In genomic region chr9:93909242-93909616, GRCh38 we compare ENCODE assay signal across 16 cellular contexts. TPM values are rescaled to one million over a fixed set of nuclear protein-coding genes. Genes with fewer than 3 reads are reported as not detected.
DNase-seq lines count a peak whose midpoint lies in the region; ATAC-seq and TF ChIP-seq lines count a peak whose summit lies in the region.
"Had no signal": no experiment of that assay in that cellular context is flagged by ENCODE, and none has a peak within 500 bp of the region (broad histone marks: within the 10 kb centered on the region; RNA-seq: fewer than 3 reads in every experiment).

No MANE protein-coding gene starts in this region.

- H3K4me1 Mint-ChIP-seq in nephron progenitor cell (peaks cover 40% of the 10 kb centered on the region), type B pancreatic cell (ENCODE audit: unreplicated experiment) (peaks cover 23% of the 10 kb centered on the region)
- H3K4me1 Mint-ChIP-seq in activated CD8-positive, alpha-beta T cell treated with anti-CD3 and anti-CD28 coated beads for 36 hours (ENCODE audit: low read depth): no peaks in the 10 kb centered on the region

- TF ChIP-seq CTCF in nephron progenitor cell (IDR thresholded peaks at IDR 0.05): no peak
- TF ChIP-seq CTCF in type B pancreatic cell (conservative IDR thresholded peaks at IDR 0.05): peak; percentile 42
- no peak for TF ChIP-seq CTCF in activated CD8-positive, alpha-beta T cell treated with anti-CD3 and anti-CD28 coated beads for 36 hours (IDR thresholded peaks at IDR 0.05)

- H3K4me3 Mint-ChIP-seq in nephron progenitor cell (no peak overlapping the region), type B pancreatic cell (peak overlapping the region; percentile 58)
- H3K4me3 Mint-ChIP-seq in activated CD8-positive, alpha-beta T cell treated with anti-CD3 and anti-CD28 coated beads for 36 hours: no peak overlapping the region
- H3K4me3 Mint-ChIP-seq: B cell had no signal

- H3K27me3 Mint-ChIP-seq in nephron progenitor cell (ENCODE audit: low read depth, poor library complexity): peaks cover 19% of the 10 kb centered on the region
- peaks cover 14% of the 10 kb centered on the region for H3K27me3 Mint-ChIP-seq in type B pancreatic cell
- H3K27me3 Mint-ChIP-seq in activated CD8-positive, alpha-beta T cell treated with anti-CD3 and anti-CD28 coated beads for 36 hours: peaks cover 10% of the 10 kb centered on the region

- intact Hi-C loops in Right ventricle myocardium superior (cut with DNase I) (no loop called here), Right ventricle myocardium inferior (cut with DNase I) (no loop called here)
- intact Hi-C loops in activated CD8-positive, alpha-beta T cell treated with anti-CD3 and anti-CD28 coated beads for 36 hours (cut with micrococcal nuclease): no loop called here

- POLR2A ChIA-PET in activated CD8-positive, alpha-beta T cell treated with anti-CD3 and anti-CD28 coated beads for 36 hours (lab: Charles Lee): no interaction called here

- H3K9me3 Mint-ChIP-seq in nephron progenitor cell (peaks cover 9% of the 10 kb centered on the region), type B pancreatic cell (peaks cover 5% of the 10 kb centered on the region)
- H3K9me3 Mint-ChIP-seq in activated CD8-positive, alpha-beta T cell treated with anti-CD3 and anti-CD28 coated beads for 36 hours: no peaks in the 10 kb centered on the region
- H3K9me3 Mint-ChIP-seq: CD14-positive monocyte had no signal

- ATAC-seq in Right ventricle myocardium superior (ENCODE audit: poor library complexity) (no peak), Right ventricle myocardium inferior (no peak)
- no peak for ATAC-seq in activated CD8-positive, alpha-beta T cell treated with anti-CD3 and anti-CD28 coated beads for 36 hours

- CTCF ChIA-PET in activated CD8-positive, alpha-beta T cell treated with anti-CD3 and anti-CD28 coated beads for 36 hours (lab: Charles Lee): interaction anchor here (1.2 kb wide), 1 partner anchor 228 kb away, joined by 3 read pairs; no protein-coding TSS in a partner anchor

- peak overlapping the region; percentile 69 for H3K27ac Mint-ChIP-seq in nephron progenitor cell
- H3K27ac Mint-ChIP-seq in type B pancreatic cell: peak overlapping the region; percentile 37
- H3K27ac Mint-ChIP-seq in activated CD8-positive, alpha-beta T cell treated with anti-CD3 and anti-CD28 coated beads for 36 hours: no peak overlapping the region
- H3K27ac Mint-ChIP-seq: B cell, CD14-positive monocyte had no signal

- peak; percentile 25 for DNase-seq in Right ventricle myocardium superior
- DNase-seq in Right ventricle myocardium inferior (ENCODE audit: missing footprints): no peak
- DNase-seq in NCI-H69 (lab: John Stamatoyannopoulos, UW): peak; percentile 19
- no peak for DNase-seq in nephron progenitor cell
- DNase-seq in type B pancreatic cell (ENCODE audit: extremely low spot score, unreplicated experiment): no peak
- DNase-seq in GF-D8 (lab: John Stamatoyannopoulos, UW): no peak
- DNase-seq in NCI-H2107 (lab: John Stamatoyannopoulos, UW): no peak
- no peak for DNase-seq in activated CD8-positive, alpha-beta T cell treated with anti-CD3 and anti-CD28 coated beads for 36 hours
- DNase-seq: DMS79, GOT3, Kasumi-1, NCI-H1694, NCI-H526 treated with DMSO at 0.1 percent for 48 hours, OCI-M1 had no signal

- H3K36me3 Mint-ChIP-seq in nephron progenitor cell (ENCODE audit: low read depth): no peaks in the 10 kb centered on the region
- H3K36me3 Mint-ChIP-seq in type B pancreatic cell: no peaks in the 10 kb centered on the region
- no peaks in the 10 kb centered on the region for H3K36me3 Mint-ChIP-seq in activated CD8-positive, alpha-beta T cell treated with anti-CD3 and anti-CD28 coated beads for 36 hours (ENCODE audit: low read depth)
- H3K36me3 Mint-ChIP-seq: CD14-positive monocyte had no signal

RNA-seq across cellular contexts. Expression of gene BARX1, which starts 45.9 kb away (rescaled TPM):
- not detected for total RNA-seq in Right ventricle myocardium superior
- total RNA-seq in Right ventricle myocardium inferior: not detected
- 0.71 and 11.8 TPM in 2 replicates for total RNA-seq in type B pancreatic cell (ENCODE audit: low replicate concordance)
- total RNA-seq in activated CD8-positive, alpha-beta T cell treated with anti-CD3 and anti-CD28 coated beads for 36 hours: 1 to 10 TPM; 6.6 to 7.6 TPM
- total RNA-seq: B cell had no signal

Comparison
In these comparisons a context has a peak if more than half of its experiments do, and no peak if none do; other contexts are left out.
1. DNase-seq: peak in Right ventricle myocardium superior (single experiment) and NCI-H69 (single experiment); none in Right ventricle myocardium inferior (single experiment), nephron progenitor cell (single experiment), type B pancreatic cell (single experiment), GF-D8 (single experiment), NCI-H2107 (single experiment) and activated CD8-positive, alpha-beta T cell treated with anti-CD3 and anti-CD28 coated beads for 36 hours (single experiment).